ENCODE assay signal across 32 cellular contexts in the genomic region with DNA sequence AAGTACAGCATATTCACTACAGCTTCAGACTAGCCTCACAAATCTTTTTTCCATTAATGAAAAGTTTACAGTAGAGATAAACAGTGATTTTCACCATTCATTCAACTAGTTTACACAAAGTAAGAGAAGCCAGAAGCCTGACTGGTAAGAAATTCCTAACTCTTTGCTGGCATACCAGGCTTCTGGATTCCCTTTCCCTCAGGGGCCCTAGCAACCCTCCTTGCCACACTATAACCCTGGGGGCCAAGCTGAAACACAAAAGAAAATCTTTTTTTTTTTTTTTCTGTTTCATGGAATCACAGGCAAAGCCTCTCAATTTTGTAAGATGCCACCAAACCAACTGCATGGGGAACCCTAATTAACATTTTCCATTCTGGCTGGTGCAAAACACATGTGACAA.
"Had no signal": no experiment of that assay in that cellular context is flagged by ENCODE, and none has a peak within 500 bp of the region (broad histone marks: within the 10 kb centered on the region; RNA-seq: fewer than 3 reads in every experiment).

No MANE protein-coding gene starts in this region.

- ATAC-seq: activated CD8-positive, alpha-beta T cell treated with anti-CD3 and anti-CD28 coated beads for 36 hours; activated naive CD4-positive, alpha-beta T cell treated with anti-CD3 and anti-CD28 coated beads, Interleukin-2, amount 50 U/mL, for 72 hours; activated T-cell treated with anti-CD3 and anti-CD28 coated beads, Interleukin-2, amount 50 U/mL, for 4 hours; activated T-cell treated with anti-CD3 and anti-CD28 coated beads, Interleukin-2, amount 50 U/mL, for 72 hours; activated T-helper 17 cell treated with anti-CD3 and anti-CD28 coated beads, Interleukin-2, amount 50 U/mL, for 72 hours; body of pancreas had no signal

- H3K4me1 ChIP-seq: adrenal gland, body of pancreas, breast epithelium had no signal

- H3K36me3 ChIP-seq: adrenal gland, brain microvascular endothelial cell, breast epithelium had no signal

- DNase-seq: activated B cell treated with CpG ODN at 0.5 μM for 24 hours; activated CD4-positive, alpha-beta memory T cell treated with anti-CD3 and anti-CD28 coated beads for 36 hours; activated CD4-positive, alpha-beta T cell treated with anti-CD3 and anti-CD28 coated beads for 4 hours; activated CD4-positive, alpha-beta T cell treated with anti-CD3 and anti-CD28 coated beads, Interleukin-2, amount 10 ng/mL, durations not matched to agents 24 days and 14 days; activated CD4-positive, alpha-beta T cell treated with anti-CD3 and anti-CD28 coated beads, Interleukin-2, amount 50 U/mL, for 1 hour; activated CD4-positive, alpha-beta T cell treated with anti-CD3 and anti-CD28 coated beads, Interleukin-2, amount 50 U/mL, for 4 hours; activated CD4-positive, CD25-positive, alpha-beta regulatory T cell treated with anti-CD3 and anti-CD28 coated beads, Interleukin-2, amount 50 U/mL, for 72 hours; activated CD8-positive, alpha-beta memory T cell treated with anti-CD3 and anti-CD28 coated beads, Interleukin-2, amount 50 U/mL, for 4 hours; activated CD8-positive, alpha-beta T cell treated with anti-CD3 and anti-CD28 coated beads for 36 hours; activated effector memory CD4-positive, alpha-beta T cell treated with anti-CD3 and anti-CD28 coated beads, Interleukin-2, amount 50 U/mL, for 16 hours; activated gamma-delta T cell treated with Interleukin-2 at 50 U/mL for 16 hours; activated naive CD4-positive, alpha-beta T cell; activated naive CD4-positive, alpha-beta T cell treated with anti-CD3 and anti-CD28 coated beads for 36 hours; activated naive CD4-positive, alpha-beta T cell treated with anti-CD3 and anti-CD28 coated beads, Interleukin-2, amount 50 U/mL, for 16 hours; activated naive CD8-positive, alpha-beta T cell treated with anti-CD3 and anti-CD28 coated beads for 36 hours; activated T-cell treated with anti-CD3 and anti-CD28 coated beads for 4 hours; activated T-cell treated with anti-CD3 and anti-CD28 coated beads, Interleukin-2, amount 50 U/mL, for 1 hour; activated T-cell treated with anti-CD3 and anti-CD28 coated beads, Interleukin-2, amount 50 U/mL, for 4 hours; activated T-cell treated with anti-CD3 and anti-CD28 coated beads, Interleukin-2, amount 50 U/mL, for 72 hours; adrenal gland; amniotic stem cell; aorta; body of pancreas; brain microvascular endothelial cell; central memory CD4-positive, alpha-beta T cell; T-helper 1 cell; T-helper 2 cell; T-helper 9 cell had no signal

- H3K27me3 ChIP-seq: adrenal gland, body of pancreas, brain microvascular endothelial cell, breast epithelium had no signal

- H3K9me3 ChIP-seq: adrenal gland had no signal

- H3K27ac ChIP-seq: adrenal gland, body of pancreas, brain microvascular endothelial cell, breast epithelium, VCaP had no signal

- H3K4me3 ChIP-seq: adrenal gland, body of pancreas, breast epithelium had no signal
